ENCODE assay signal across 9 cellular contexts in the genomic region with DNA sequence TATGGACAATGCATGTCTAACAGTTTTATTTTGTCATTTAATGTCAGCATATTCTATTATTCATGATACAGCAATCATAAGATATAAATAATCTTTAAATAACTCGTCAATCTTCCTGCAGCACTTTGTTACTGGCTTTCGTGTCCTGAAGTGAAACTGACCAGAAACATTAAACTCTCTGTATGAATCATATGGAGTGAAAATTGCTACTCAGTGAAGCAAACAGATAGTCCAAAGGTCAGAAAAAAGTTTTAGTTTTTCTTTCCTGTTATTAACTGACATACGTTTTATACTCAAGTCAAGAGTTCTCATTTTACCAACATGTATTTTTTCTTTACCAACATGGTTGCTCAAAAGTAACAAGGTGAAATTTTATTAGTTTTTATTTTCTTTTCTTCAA.
DNase-seq lines count a peak whose midpoint lies in the region; ATAC-seq, FAIRE-seq and TF ChIP-seq lines count a peak whose summit lies in the region.
"Had no signal": no experiment of that assay in that cellular context is flagged by ENCODE, and none has a peak within 500 bp of the region (broad histone marks: within the 10 kb centered on the region; RNA-seq: fewer than 3 reads in every experiment).

No MANE protein-coding gene starts in this region.

- H3K4me1 ChIP-seq in small intestine (ENCODE audit: control insufficient read depth in 2 of 2, insufficient read depth in 1 of 2, low read depth in 1 of 2, low read length in 1 of 2) (peaks cover 0 to 3% of the 10 kb centered on the region in 2 donors), neural progenitor cell (no peaks in the 10 kb centered on the region)

- no peaks in the 10 kb centered on the region for H3K36me3 ChIP-seq in small intestine (ENCODE audit: control insufficient read depth in 2 of 2, insufficient read depth in 2 of 2, low read length in 2 of 2)
- H3K36me3 ChIP-seq in neural progenitor cell, result no peaks in the 10 kb centered on the region

- no peak overlapping the region for H3K4me3 Mint-ChIP-seq in neural progenitor cell
- H3K4me3 Mint-ChIP-seq in activated T-cell treated with anti-CD3 and anti-CD28 coated beads, Interleukin-2, amount 50 U/mL, for 24 hours, result no peak overlapping the region

- peak; percentile 97 for FAIRE-seq in small intestine (lab: Jason Lieb, UNC)

- no peak for TF ChIP-seq CTCF in neural progenitor cell (IDR thresholded peaks at IDR 0.05)

- WGBS in small intestine, 3 donors, result 6 to 34% (median 17%) methylated on average over 3 of the region's 3 CpGs

- H3K27ac ChIP-seq in small intestine (ENCODE audit: low read depth in 1 of 2, low read length in 1 of 2) (no peak overlapping the region), neural progenitor cell (no peak overlapping the region)

- no peaks in the 10 kb centered on the region for H4K20me1 ChIP-seq in neural progenitor cell (ENCODE audit: low read depth)

- H3F3A ChIP-seq in neural progenitor cell (ENCODE audit: low read depth), result no peaks in the 10 kb centered on the region

- H3K9me3 Mint-ChIP-seq in neural progenitor cell, result no peaks in the 10 kb centered on the region
- no peaks in the 10 kb centered on the region for H3K9me3 Mint-ChIP-seq in activated T-cell treated with anti-CD3 and anti-CD28 coated beads, Interleukin-2, amount 50 U/mL, for 24 hours

- no peaks in the 10 kb centered on the region for H3K27me3 Mint-ChIP-seq in neural progenitor cell (ENCODE audit: insufficient read depth, low read depth)
- peaks cover 18% of the 10 kb centered on the region for H3K27me3 Mint-ChIP-seq in activated T-cell treated with anti-CD3 and anti-CD28 coated beads, Interleukin-2, amount 50 U/mL, for 24 hours

- H3K9me3 ChIP-seq in small intestine (ENCODE audit: control insufficient read depth, low read depth), result no peaks in the 10 kb centered on the region
- no peaks in the 10 kb centered on the region for H3K9me3 ChIP-seq in neural progenitor cell (ENCODE audit: low read depth)

- no peak overlapping the region for H2AFZ ChIP-seq in neural progenitor cell (replicated peaks)

- no peak overlapping the region for H3K4me2 ChIP-seq in neural progenitor cell

- H3K27ac Mint-ChIP-seq in neural progenitor cell, result no peak overlapping the region
- H3K27ac Mint-ChIP-seq in activated T-cell treated with anti-CD3 and anti-CD28 coated beads, Interleukin-2, amount 50 U/mL, for 24 hours, result no peak overlapping the region

- H3K36me3 Mint-ChIP-seq in neural progenitor cell, result no peaks in the 10 kb centered on the region
- no peaks in the 10 kb centered on the region for H3K36me3 Mint-ChIP-seq in activated T-cell treated with anti-CD3 and anti-CD28 coated beads, Interleukin-2, amount 50 U/mL, for 24 hours (ENCODE audit: low read depth)

- no peak overlapping the region for H3K9ac ChIP-seq in neural progenitor cell

- ATAC-seq in GM19324 (IDR thresholded peaks at IDR 0.05; ENCODE audit: low FRiP score, unreplicated experiment), result peak; percentile 71
- ATAC-seq in HG02870 (IDR thresholded peaks at IDR 0.05; ENCODE audit: unreplicated experiment), result peak; percentile 91

- H3K27me3 ChIP-seq in small intestine (ENCODE audit: control insufficient read depth in 2 of 2, insufficient read depth in 2 of 2, low read length in 2 of 2), result no peaks in the 10 kb centered on the region
- no peaks in the 10 kb centered on the region for H3K27me3 ChIP-seq in neural progenitor cell

- H3K4me3 ChIP-seq in small intestine (ENCODE audit: low read depth in 1 of 2, low read length in 2 of 2) (no peak overlapping the region), neural progenitor cell (no peak overlapping the region)

- H3K79me2 ChIP-seq in neural progenitor cell (ENCODE audit: low read depth), result no peaks in the 10 kb centered on the region

- peaks cover 4% of the 10 kb centered on the region for H3K4me1 Mint-ChIP-seq in neural progenitor cell
- H3K4me1 Mint-ChIP-seq in activated T-cell treated with anti-CD3 and anti-CD28 coated beads, Interleukin-2, amount 50 U/mL, for 24 hours (ENCODE audit: low read depth), result no peaks in the 10 kb centered on the region

- DNase-seq in NOMO-1 treated with DMSO at 0.1 percent for 48 hours (lab: John Stamatoyannopoulos, UW; ENCODE audit: unreplicated experiment), result peak; percentile 85
- peak; percentile 83 for DNase-seq in small intestine
- DNase-seq in H4 (ENCODE audit: low spot score), result no peak
- no peak for DNase-seq in NCI-H1694 treated with DMSO at 0.1 percent for 48 hours (lab: John Stamatoyannopoulos, UW)
- no peak for DNase-seq in neural progenitor cell (ENCODE audit: low spot score)
- no peak for DNase-seq in activated T-cell treated with anti-CD3 and anti-CD28 coated beads, Interleukin-2, amount 50 U/mL, for 24 hours
- DNase-seq: NCI-H510A had no signal

Comparison
In these comparisons a context has a peak if more than half of its experiments do, and no peak if none do; other contexts are left out.
1. DNase-seq: peak in NOMO-1 treated with DMSO at 0.1 percent for 48 hours (single experiment) and small intestine (single experiment); none in H4 (single experiment), NCI-H1694 treated with DMSO at 0.1 percent for 48 hours (single experiment), neural progenitor cell (single experiment) and activated T-cell treated with anti-CD3 and anti-CD28 coated beads, Interleukin-2, amount 50 U/mL, for 24 hours (single experiment).